In the genomic region with DNA sequence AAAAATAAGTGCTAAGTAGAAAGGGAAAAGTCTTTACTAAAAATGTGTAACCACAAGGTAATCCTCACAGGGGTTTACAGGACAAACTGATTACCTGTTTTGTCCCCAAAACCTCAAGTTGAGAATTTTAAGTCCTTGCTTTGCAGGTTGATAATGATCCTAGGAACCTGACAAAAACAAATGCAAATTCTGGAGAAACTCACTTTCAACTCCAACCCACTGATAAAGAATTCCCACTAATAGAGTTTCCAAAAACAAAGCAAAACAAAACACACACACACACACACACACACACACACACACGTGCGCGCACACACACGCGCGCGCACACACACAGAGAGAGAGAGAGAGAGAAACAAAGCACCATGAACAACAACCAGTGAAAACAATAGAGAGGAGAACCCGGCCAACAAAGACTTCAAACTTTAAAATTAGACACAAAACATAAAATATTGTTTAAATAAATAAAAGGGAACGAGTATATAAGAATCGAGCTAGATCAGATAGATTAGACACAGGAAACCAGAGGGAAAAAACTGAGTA, we compare ENCODE assay signal across 2 cellular contexts.
TF ChIP-seq lines count a peak whose summit lies in the region.

No MANE protein-coding gene starts in this region.

TF ChIP-seq in WTC11, 78 proteins besides CTCF, POLR2A, EP300 and RAD21 (continued from another document):
- TF ChIP-seq, protein P1, sequence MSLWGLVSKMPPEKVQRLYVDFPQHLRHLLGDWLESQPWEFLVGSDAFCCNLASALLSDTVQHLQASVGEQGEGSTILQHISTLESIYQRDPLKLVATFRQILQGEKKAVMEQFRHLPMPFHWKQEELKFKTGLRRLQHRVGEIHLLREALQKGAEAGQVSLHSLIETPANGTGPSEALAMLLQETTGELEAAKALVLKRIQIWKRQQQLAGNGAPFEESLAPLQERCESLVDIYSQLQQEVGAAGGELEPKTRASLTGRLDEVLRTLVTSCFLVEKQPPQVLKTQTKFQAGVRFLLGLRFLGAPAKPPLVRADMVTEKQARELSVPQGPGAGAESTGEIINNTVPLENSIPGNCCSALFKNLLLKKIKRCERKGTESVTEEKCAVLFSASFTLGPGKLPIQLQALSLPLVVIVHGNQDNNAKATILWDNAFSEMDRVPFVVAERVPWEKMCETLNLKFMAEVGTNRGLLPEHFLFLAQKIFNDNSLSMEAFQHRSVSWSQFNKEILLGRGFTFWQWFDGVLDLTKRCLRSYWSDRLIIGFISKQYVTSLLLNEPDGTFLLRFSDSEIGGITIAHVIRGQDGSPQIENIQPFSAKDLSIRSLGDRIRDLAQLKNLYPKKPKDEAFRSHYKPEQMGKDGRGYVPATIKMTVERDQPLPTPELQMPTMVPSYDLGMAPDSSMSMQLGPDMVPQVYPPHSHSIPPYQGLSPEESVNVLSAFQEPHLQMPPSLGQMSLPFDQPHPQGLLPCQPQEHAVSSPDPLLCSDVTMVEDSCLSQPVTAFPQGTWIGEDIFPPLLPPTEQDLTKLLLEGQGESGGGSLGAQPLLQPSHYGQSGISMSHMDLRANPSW (CRISPR knock-in tag; conservative IDR thresholded peaks at IDR 0.05; ENCODE audit: low read depth): no peak

TF ChIP-seq in endothelial cell of umbilical vein, 7 proteins besides CTCF, POLR2A, EP300 and RAD21 (continued from another document):
- TF ChIP-seq JUN (IDR thresholded peaks at IDR 0.05; ENCODE audit: borderline replicate concordance, insufficient read depth, insufficient read length, low read depth): no peak
TF ChIP-seq in endothelial cell of umbilical vein: peak in this region for 0.
